In genomic region chr2:159564081-159564480, GRCh38 we compare ENCODE assay signal across 30 cellular contexts. TPM values are rescaled to one million over a fixed set of nuclear protein-coding genes. Genes with fewer than 3 reads are reported as not detected.
DNase-seq lines count a peak whose midpoint lies in the region; ATAC-seq and TF ChIP-seq lines count a peak whose summit lies in the region.
"Had no signal": no experiment of that assay in that cellular context is flagged by ENCODE, and none has a peak within 500 bp of the region (broad histone marks: within the 10 kb centered on the region; RNA-seq: fewer than 3 reads in every experiment).

No MANE protein-coding gene starts in this region.

- H3K4me2 ChIP-seq in IMR-90 (ENCODE audit: low read depth, low read length), result no peak overlapping the region

- H3K4me1 ChIP-seq in IMR-90 (ENCODE audit: control insufficient read depth, insufficient read depth, low read length), result 0 out of 2 replicates have a peak, but pooled peaks cover 2% of the 10 kb centered on the region
- H3K4me1 ChIP-seq in neutrophil (ENCODE audit: control insufficient read depth in 1 of 2, insufficient read depth in 1 of 2, low read depth in 1 of 2, low read length in 1 of 2), result peaks cover 63 to 66% of the 10 kb centered on the region in 2 experiments

- ATAC-seq in IMR-90 (ENCODE audit: low read depth) (peak; percentile 83), HG03432 (IDR thresholded peaks at IDR 0.05; ENCODE audit: unreplicated experiment) (no peak)
- ATAC-seq: activated CD4-positive, alpha-beta T cell treated with anti-CD3 and anti-CD28 coated beads for 36 hours; activated CD8-positive, alpha-beta T cell treated with anti-CD3 and anti-CD28 coated beads for 36 hours; naive thymus-derived CD4-positive, alpha-beta T cell; Panc1; stimulated activated naive B cell treated with anti-CD40 and anti-IgM and Interleukin-4, amounts not matched to agents 10 μg/mL and 1 μg/mL and 100 μg/mL, for 72 hours had no signal

- H2BK20ac ChIP-seq in IMR-90 (ENCODE audit: low read depth, low read length), result no peak overlapping the region

- H3K9ac ChIP-seq in IMR-90 (ENCODE audit: low read depth, low read length), result no peak overlapping the region

- CTCF ChIA-PET in IMR-90 (lab: Yijun Ruan, JAX), result no interaction called here

- H3K56ac ChIP-seq in IMR-90 (ENCODE audit: extremely low read depth, insufficient read depth, low read length), result no peak overlapping the region

- no peak overlapping the region for H2AK9ac ChIP-seq in IMR-90 (replicated peaks; ENCODE audit: low read depth, low read length, poor library complexity)

- no peak for TF ChIP-seq POLR2A in IMR-90 (IDR thresholded peaks at IDR 0.05; ENCODE audit: low read depth, low read length)

- no peak for TF ChIP-seq RAD21 in IMR-90 (IDR thresholded peaks at IDR 0.05; ENCODE audit: low read length)

- no peak overlapping the region for H2BK5ac ChIP-seq in IMR-90 (ENCODE audit: low read depth, low read length, poor library complexity, severe bottlenecking)

- H3K4ac ChIP-seq in IMR-90 (ENCODE audit: low read depth, low read length), result no peak overlapping the region

- H3K27ac ChIP-seq in IMR-90 (ENCODE audit: insufficient read depth, low read length), result no peak overlapping the region
- peak overlapping the region; percentile 82 for H3K27ac ChIP-seq in neutrophil
- H3K27ac ChIP-seq: coronary artery, epithelial cell of prostate, left ventricle myocardium inferior, upper lobe of left lung had no signal

- H3K14ac ChIP-seq in IMR-90 (replicated peaks; ENCODE audit: low read depth, low read length), result no peak overlapping the region

- H3K23ac ChIP-seq in IMR-90 (ENCODE audit: low read depth, low read length), result no peak overlapping the region

- POLR2A ChIA-PET in IMR-90 (lab: Charles Lee; ENCODE audit: unreplicated experiment), result no interaction called here

- peaks cover 3% of the 10 kb centered on the region; the same call in 1 of the 2 replicates for H3K36me3 ChIP-seq in IMR-90 (ENCODE audit: control insufficient read depth, insufficient read depth, low read length)
- peaks cover 6% of the 10 kb centered on the region for H3K36me3 ChIP-seq in neutrophil
- H3K36me3 ChIP-seq: left ventricle myocardium inferior, upper lobe of left lung had no signal

- DNase-seq in AG10803 (ENCODE audit: low read depth), result peak; percentile 64
- peak; percentile 40 for DNase-seq in IMR-90
- peak; percentile 37 for DNase-seq in fibroblast of mammary gland (ENCODE audit: low read depth)
- DNase-seq in NCI-H2107 treated with DMSO at 0.1 percent for 48 hours (lab: John Stamatoyannopoulos, UW; ENCODE audit: unreplicated experiment), result no peak
- DNase-seq in stimulated activated CD4-positive, alpha-beta T cell treated with anti-CD3 and anti-CD28 coated beads, Interleukin-12 subunit alpha, Interleukin-12 subunit beta, amount 100 ng/mL, for 4 hours, result no peak
- DNase-seq in NCI-H2196 treated with DMSO at 0.1 percent for 48 hours (lab: John Stamatoyannopoulos, UW; ENCODE audit: unreplicated experiment), result no peak
- DNase-seq: activated CD4-positive, alpha-beta T cell treated with anti-CD3 and anti-CD28 coated beads for 36 hours; activated CD8-positive, alpha-beta T cell treated with anti-CD3 and anti-CD28 coated beads for 36 hours; activated naive CD4-positive, alpha-beta T cell treated with anti-CD3 and anti-CD28 coated beads, Interleukin-2, amount 50 U/mL, for 16 hours; amygdala; DMS79; effector memory CD4-positive, alpha-beta T cell; glutamatergic neuron; H9; left ventricle myocardium inferior; midbrain; naive thymus-derived CD4-positive, alpha-beta T cell; NCI-H1436 treated with DMSO at 0.1 percent for 48 hours; NCI-H2107; NCI-H446 treated with DMSO at 0.1 percent for 48 hours; NCI-H774; nucleus accumbens; SHP77; stimulated activated naive B cell treated with anti-CD40 and anti-IgM and Interleukin-4, amounts not matched to agents 10 μg/mL and 1 μg/mL and 100 μg/mL, for 72 hours; upper lobe of left lung had no signal

- H3K9me1 ChIP-seq in IMR-90 (ENCODE audit: insufficient read depth, low read length), result no peaks in the 10 kb centered on the region

- no peak for TF ChIP-seq CTCF in AG10803 (conservative IDR thresholded peaks at IDR 0.05; ENCODE audit: low read length)
- no peak for TF ChIP-seq CTCF in IMR-90 (conservative IDR thresholded peaks at IDR 0.05; ENCODE audit: low read depth, low read length)
- TF ChIP-seq CTCF in fibroblast of mammary gland (conservative IDR thresholded peaks at IDR 0.05; ENCODE audit: control insufficient read depth, insufficient read depth, low read depth, low read length), result no peak
- TF ChIP-seq CTCF in neutrophil (IDR thresholded peaks at IDR 0.05), result no peak

- H4K8ac ChIP-seq in IMR-90 (ENCODE audit: low read depth in 2 of 2, low read length in 2 of 2), result no peak overlapping the region

- H3K4me3 ChIP-seq in AG10803 (ENCODE audit: low read length), result no peak overlapping the region
- H3K4me3 ChIP-seq in IMR-90 (ENCODE audit: insufficient read depth, low read depth, low read length), result no peak overlapping the region
- no peak overlapping the region for H3K4me3 ChIP-seq in fibroblast of mammary gland (ENCODE audit: control insufficient read depth, low read depth, low read length)
- no peak overlapping the region for H3K4me3 ChIP-seq in neutrophil (ENCODE audit: low read depth in 1 of 2, low read length in 1 of 2)
- H3K4me3 ChIP-seq: coronary artery, left ventricle myocardium inferior, upper lobe of left lung had no signal

- peaks cover 0 to 10% of the 10 kb centered on the region in 2 experiments; a peak in 3 of 4 replicates for H3K79me1 ChIP-seq in IMR-90 (ENCODE audit: low read depth in 1 of 2, low read length in 2 of 2)

- in situ Hi-C loops in IMR-90 (cut with MboI; ENCODE audit: low sequenced_read_pairs), result no loop called here

- no peak overlapping the region for H3K18ac ChIP-seq in IMR-90 (ENCODE audit: low read depth, low read length)

- no TSS peak for BruUV-seq in IMR-90 (replicated peaks; lab: Mats Ljungman, UMichigan)

- peaks cover 3% of the 10 kb centered on the region; the same call in 1 of the 2 replicates for H3K9me3 ChIP-seq in IMR-90 (ENCODE audit: control insufficient read depth, insufficient read depth, low read length)
- no peaks in the 10 kb centered on the region for H3K9me3 ChIP-seq in neutrophil
- H3K9me3 ChIP-seq: left ventricle myocardium inferior, upper lobe of left lung had no signal

- no peak overlapping the region for H4K5ac ChIP-seq in IMR-90 (ENCODE audit: low read depth, low read length)

- no peaks in the 10 kb centered on the region for H4K20me1 ChIP-seq in IMR-90 (ENCODE audit: insufficient read depth, low read length)

- H3K27me3 ChIP-seq in IMR-90 (ENCODE audit: control insufficient read depth, insufficient read depth, low read length), result no peaks in the 10 kb centered on the region
- H3K27me3 ChIP-seq in neutrophil, result no peaks in the 10 kb centered on the region
- H3K27me3 ChIP-seq: upper lobe of left lung had no signal

- H2BK120ac ChIP-seq in IMR-90 (ENCODE audit: low read depth, low read length), result no peak overlapping the region

- H2BK15ac ChIP-seq in IMR-90 (ENCODE audit: low read depth, low read length), result no peak overlapping the region

- no peak overlapping the region for H2AK5ac ChIP-seq in IMR-90 (ENCODE audit: low read depth, low read length)

- no peak overlapping the region for H2AFZ ChIP-seq in IMR-90 (replicated peaks; ENCODE audit: low read length, poor library complexity)

- dilution Hi-C loops in IMR-90 (cut with HindIII; ENCODE audit: low sequenced_read_pairs, unreplicated experiment), result no loop called here

- no peak overlapping the region for H4K91ac ChIP-seq in IMR-90 (ENCODE audit: insufficient read depth, low read depth, low read length)

- intact Hi-C loops in IMR-90 (cut with micrococcal nuclease), result no loop called here

TF ChIP-seq in IMR-90, 13 proteins besides CTCF, POLR2A, EP300 and RAD21:
- no peak for TF ChIP-seq USF2 (IDR thresholded peaks at IDR 0.05; ENCODE audit: low read depth, low read length)
- no peak for TF ChIP-seq CHD1 (IDR thresholded peaks at IDR 0.05; ENCODE audit: low read depth, low read length)
- no peak for TF ChIP-seq MXI1 (IDR thresholded peaks at IDR 0.05; ENCODE audit: borderline replicate concordance, low read depth, low read length)
- TF ChIP-seq MAFK (IDR thresholded peaks at IDR 0.05; ENCODE audit: low read depth, low read length), result no peak
- no peak for TF ChIP-seq MAZ (IDR thresholded peaks at IDR 0.05; ENCODE audit: borderline replicate concordance, low read depth, low read length)
- no peak for TF ChIP-seq BHLHE40 (IDR thresholded peaks at IDR 0.05; ENCODE audit: low read depth, low read length)
TF ChIP-seq in IMR-90: peak in this region for 0.

RNA-seq across cellular contexts. Expression of gene BAZ2B, which starts 52.3 kb away (rescaled TPM):
- total RNA-seq in IMR-90 (2012; rRNA removed), result 42.1 and 49.7 TPM in 2 replicates
- 8.9 and 9.0 TPM in 2 replicates for polyA plus RNA-seq in IMR-90 (2012; rRNA removed)
- 1.9 and 3.0 TPM in 2 replicates for polyA plus RNA-seq in IMR-90 (2012; cell fraction: cytosol; rRNA removed)
- 2.6 and 23.5 TPM in 2 replicates for polyA plus RNA-seq in IMR-90 (2012; cell fraction: nucleus; rRNA removed; ENCODE audit: low replicate concordance)

Comparison
In these comparisons a context has a peak if more than half of its experiments do, and no peak if none do; other contexts are left out.
1. DNase-seq: peak in AG10803 (single experiment), IMR-90 (single experiment) and fibroblast of mammary gland (single experiment); none in NCI-H2107 treated with DMSO at 0.1 percent for 48 hours (single experiment), stimulated activated CD4-positive, alpha-beta T cell treated with anti-CD3 and anti-CD28 coated beads, Interleukin-12 subunit alpha, Interleukin-12 subunit beta, amount 100 ng/mL, for 4 hours (single experiment) and NCI-H2196 treated with DMSO at 0.1 percent for 48 hours (single experiment).